Comparison of ENCODE assay signal across 8 cellular contexts in genomic region chr3:179450901-179451334, GRCh38. TPM values are rescaled to one million over a fixed set of nuclear protein-coding genes. Genes with fewer than 3 reads are reported as not detected.
DNase-seq lines count a peak whose midpoint lies in the region; ATAC-seq, FAIRE-seq and TF ChIP-seq lines count a peak whose summit lies in the region.

No MANE protein-coding gene starts in this region.

- in situ Hi-C loops in HAP-1 (cut with MboI; ENCODE audit: low sequenced_read_pairs): no loop called here
- in situ Hi-C loops in K562 (cut with MboI): no loop called here

- DNase-seq in NCI-H2227 (lab: John Stamatoyannopoulos, UW; ENCODE audit: unreplicated experiment) (peak; percentile 49), NCI-H2227 treated with DMSO at 0.1 percent for 48 hours (lab: John Stamatoyannopoulos, UW) (no peak), HAP-1 (ENCODE audit: low spot score in 2 of 2) (peak in 1 of 2 experiments; percentile 33), MG63 (peak; percentile 50), K562 (ENCODE audit: extremely low read depth in 1 of 4, low spot score in 3 of 4) (peak in 1 of 4 experiments; percentile 65), small intestine (peak; percentile 4), cerebellar nuclear complex (lab: John Stamatoyannopoulos, UW) (no peak)

- H3K27ac ChIP-seq in K562 (ENCODE audit: extremely low read depth, low read depth, low read length) (peak overlapping the region; percentile 76), iPS-20b (ENCODE audit: low read length) (no peak overlapping the region), small intestine (ENCODE audit: low read depth in 1 of 2, low read length in 1 of 2) (peak overlapping the region; percentile 34 to 92)

- 1% methylated on average over 44 of the region's 57 CpGs for WGBS in K562 (ENCODE audit: insufficient coverage, low coverage, missing lambda C conversion rate)
- WGBS in small intestine, 3 donors: 1 to 3% (median 3%) methylated on average over 27 to 57 of the region's 57 CpGs

- intact Hi-C loops in K562 (cut with micrococcal nuclease): loop anchor here (2.0 kb wide), 1 partner anchor 112 kb away; the partner anchor contains the start of gene ACTL6A

- no peaks in the 10 kb centered on the region; the same call in 1 of the 2 replicates for H4K20me1 ChIP-seq in K562 (replicated peaks; ENCODE audit: control insufficient read depth, insufficient read depth, low read length)

- H3K4me2 ChIP-seq in K562 (ENCODE audit: insufficient read depth, low read length): peak overlapping the region; percentile 92

- H3K4me1 ChIP-seq in HAP-1 (peaks cover 28% of the 10 kb centered on the region), K562 (replicated peaks in 1 of 2; ENCODE audit: control insufficient read depth in 2 of 2, insufficient read depth in 2 of 2, low read length in 2 of 2) (peaks cover 11 to 21% of the 10 kb centered on the region in 2 experiments; a peak in 4 of 5 replicates), iPS-20b (ENCODE audit: insufficient read depth, low read length) (peaks cover 23% of the 10 kb centered on the region), small intestine (ENCODE audit: control insufficient read depth in 2 of 2, insufficient read depth in 1 of 2, low read depth in 1 of 2, low read length in 1 of 2) (peaks cover 0 to 3% of the 10 kb centered on the region in 2 donors)

- H3K9ac ChIP-seq in K562 (ENCODE audit: insufficient read depth in 1 of 2, low read depth in 2 of 2, low read length in 2 of 2) (peak overlapping the region; percentile 75 to 96), iPS-20b (ENCODE audit: low read depth, low read length) (peak overlapping the region; percentile 62; the same call in 1 of the 2 replicates)

- TF ChIP-seq CTCF in K562 (IDR thresholded peaks at IDR 0.05 in 2 of 3, conservative IDR thresholded peaks at IDR 0.05 in 1 of 3; ENCODE audit: insufficient read depth in 2 of 3, low read depth in 1 of 3, low read length in 3 of 3): no peak

- TF ChIP-seq POLR2A in K562 (conservative IDR thresholded peaks at IDR 0.05): no peak; the same call in 1 of the 2 replicates

- no TSS peak for BruUV-seq in K562 (replicated peaks; lab: Mats Ljungman, UMichigan)

- POLR2A ChIA-PET in K562 (lab: Yijun Ruan, JAX): interaction anchor here (1.9 to 2.9 kb wide), 2 partner anchors 10 to 20 kb away, joined by 8 to 14 read pairs; no protein-coding TSS in a partner anchor

- H3K4me3 ChIP-seq in HAP-1: peak overlapping the region; percentile 60
- peak overlapping the region; percentile 87 for H3K4me3 ChIP-seq in MG63
- H3K4me3 ChIP-seq in K562: peak overlapping the region; percentile 77
- peak overlapping the region; percentile 74 for H3K4me3 ChIP-seq in iPS-20b (ENCODE audit: low read length)
- H3K4me3 ChIP-seq in small intestine (ENCODE audit: low read depth in 1 of 2, low read length in 2 of 2): peak overlapping the region; percentile 49 to 51

- H3K79me2 ChIP-seq in K562 (ENCODE audit: control insufficient read depth, insufficient read depth, low read length): peaks cover 49% of the 10 kb centered on the region

- no peaks in the 10 kb centered on the region for H3K36me3 ChIP-seq in HAP-1 (replicated peaks)
- peaks cover 8% of the 10 kb centered on the region for H3K36me3 ChIP-seq in MG63
- H3K36me3 ChIP-seq in K562 (ENCODE audit: control insufficient read depth, insufficient read depth, low read length): peaks cover 3% of the 10 kb centered on the region; the same call in 2 of the 3 replicates
- H3K36me3 ChIP-seq in iPS-20b (ENCODE audit: insufficient read depth, low read depth, low read length): no peaks in the 10 kb centered on the region
- H3K36me3 ChIP-seq in small intestine (ENCODE audit: control insufficient read depth in 2 of 2, insufficient read depth in 2 of 2, low read length in 2 of 2): no peaks in the 10 kb centered on the region

- ATAC-seq in K562: peak; percentile 77

- no peaks in the 10 kb centered on the region for H3K9me1 ChIP-seq in K562 (ENCODE audit: control insufficient read depth, insufficient read depth, low read length)

- H3K9me3 ChIP-seq in HAP-1 (no peaks in the 10 kb centered on the region), MG63 (no peaks in the 10 kb centered on the region), K562 (replicated peaks; ENCODE audit: control insufficient read depth, insufficient read depth, low read depth, low read length) (no peaks in the 10 kb centered on the region), iPS-20b (ENCODE audit: insufficient read depth, low read depth, low read length) (no peaks in the 10 kb centered on the region), small intestine (ENCODE audit: control insufficient read depth, low read depth) (no peaks in the 10 kb centered on the region)

- CTCF ChIA-PET in K562 (lab: Yijun Ruan, JAX; ENCODE audit: low intra/inter-chr PET ratio): no interaction called here

- H3K27me3 ChIP-seq in HAP-1 (ENCODE audit: low read depth): no peaks in the 10 kb centered on the region
- no peaks in the 10 kb centered on the region for H3K27me3 ChIP-seq in MG63
- H3K27me3 ChIP-seq in K562 (ENCODE audit: control insufficient read depth in 2 of 2, insufficient read depth in 2 of 2, low read length in 2 of 2): peaks cover 4 to 13% of the 10 kb centered on the region in 2 experiments; a peak in 1 of 5 replicates
- peaks cover 27% of the 10 kb centered on the region for H3K27me3 ChIP-seq in iPS-20b (ENCODE audit: insufficient read depth, low read length)
- H3K27me3 ChIP-seq in small intestine (ENCODE audit: control insufficient read depth in 2 of 2, insufficient read depth in 2 of 2, low read length in 2 of 2): no peaks in the 10 kb centered on the region

- peak overlapping the region; percentile 90 for H2AFZ ChIP-seq in K562 (ENCODE audit: low read depth, low read length)

- TF ChIP-seq EP300 in K562 (IDR thresholded peaks at IDR 0.05; ENCODE audit: low read length): no peak

- no peak for FAIRE-seq in K562 (lab: Jason Lieb, UNC)
- no peak for FAIRE-seq in small intestine (lab: Jason Lieb, UNC)

- no peak for TF ChIP-seq RAD21 in K562 (CRISPR knock-in tag; conservative IDR thresholded peaks at IDR 0.05 in 1 of 2, IDR thresholded peaks at IDR 0.05 in 1 of 2)

TF ChIP-seq in K562, 482 proteins besides CTCF, POLR2A, EP300 and RAD21 (continues in another document):
- TF ChIP-seq CTCFL (IDR thresholded peaks at IDR 0.05; ENCODE audit: borderline replicate concordance, insufficient read depth, low read depth, low read length, poor library complexity, severe bottlenecking) (no peak), ATF2 (CRISPR knock-in tag; IDR thresholded peaks at IDR 0.05) (no peak), GATAD2A (IDR thresholded peaks at IDR 0.05) (no peak), BHLHE40 (IDR thresholded peaks at IDR 0.05; ENCODE audit: low read length) (0 out of 2 replicates have a peak, but pooled peaks have one; percentile 9), HLTF (IDR thresholded peaks at IDR 0.05) (no peak)

RNA-seq across cellular contexts. Expression of gene GNB4, which starts 0.4 kb away (rescaled TPM):
- 50.9 and 62.7 TPM in 2 replicates for total RNA-seq in MG63 (2014; rRNA removed; shearing (Covaris generic); ENCODE audit: low replicate concordance)
- 10.7 and 22.4 TPM in 2 replicates for total RNA-seq in K562 (2011; cell fraction: chromatin; rRNA removed; ENCODE audit: low replicate concordance)
- 4.8 and 8.7 TPM in 2 replicates for total RNA-seq in K562 (2011; cell fraction: nucleolus; rRNA removed)
- total RNA-seq in K562 (2011; cell fraction: nucleoplasm; rRNA removed): 16.1 and 23.0 TPM in 2 replicates
- total RNA-seq in K562 (2014; rRNA removed): 18.3 and 20.0 TPM in 2 replicates
- 34.7 and 38.4 TPM in 2 replicates for total RNA-seq in K562 (2014; rRNA removed; fragmentation: Illumina TruSeq; extraction: Trizol)
- 24.8 and 26.2 TPM in 2 replicates for total RNA-seq in K562 (2015; rRNA removed; fragmentation: Illumina TruSeq; extraction: Trizol)
- total RNA-seq in K562 (2021): 27.9 and 28.8 TPM in 2 replicates
- polyA plus RNA-seq in K562 (2011; rRNA removed): 30.6 and 36.7 TPM in 2 replicates
- polyA plus RNA-seq in K562 (2011; cell fraction: cytosol; rRNA removed): 8.2 and 23.4 TPM in 2 replicates
- 4.4 and 8.0 TPM in 2 replicates for polyA plus RNA-seq in K562 (2011; cell fraction: nucleus; rRNA removed)
- 9.1 and 12.8 TPM in 2 replicates for polyA plus RNA-seq in K562 (2012)
- 19.1 and 21.4 TPM in 2 replicates for polyA plus RNA-seq in K562 (2014; fragmentation: Illumina TruSeq; extraction: Trizol)
- polyA plus RNA-seq in K562 (2014; fragmentation: Nextera tagmentation; extraction: Ambion mirVana): 1 to 10 TPM; 6.8 to 7.2 TPM
- polyA plus RNA-seq in K562 (2014; rRNA removed): 11.7 and 16.9 TPM in 2 replicates
- polyA minus RNA-seq in K562 (2011; rRNA and poly(A)+ RNA removed): 94.2 and 96.0 TPM in 2 replicates
- polyA minus RNA-seq in K562 (2011; cell fraction: cytosol; rRNA and poly(A)+ RNA removed): 26.3 and 32.2 TPM in 2 replicates
- 6.1 and 12.0 TPM in 2 replicates for polyA minus RNA-seq in K562 (2011; cell fraction: nucleus; rRNA and poly(A)+ RNA removed)
- 1 to 10 TPM in 2 of 3 donors, under 1 TPM in 1; 0.67 to 6.8 (median 2.2) TPM for polyA plus RNA-seq in small intestine

Comparison
In these comparisons a context has a peak if more than half of its experiments do, and no peak if none do; other contexts are left out.
1. DNase-seq: peak in NCI-H2227 (single experiment), MG63 (single experiment) and small intestine (single experiment); none in NCI-H2227 treated with DMSO at 0.1 percent for 48 hours (single experiment) and cerebellar nuclear complex (0 of 2).
2. Peak in every context shown above with its lines, with median percentiles within 50 percentile points of each other: H3K4me3 ChIP-seq.